ENCODE assay signal across 8 cellular contexts in genomic region chr9:21964925-21965385, GRCh38. TPM values are rescaled to one million over a fixed set of nuclear protein-coding genes. Genes with fewer than 3 reads are reported as not detected.
DNase-seq lines count a peak whose midpoint lies in the region; ATAC-seq, FAIRE-seq and TF ChIP-seq lines count a peak whose summit lies in the region.

No MANE protein-coding gene starts in this region.

- no peak overlapping the region for H2AK9ac ChIP-seq in IMR-90 (replicated peaks; ENCODE audit: low read depth, low read length, poor library complexity)

- H3K36me3 Mint-ChIP-seq in CD4-positive, CD25-positive, alpha-beta regulatory T cell = peaks cover 6% of the 10 kb centered on the region
- peaks cover 10% of the 10 kb centered on the region for H3K36me3 Mint-ChIP-seq in activated naive CD8-positive, alpha-beta T cell treated with anti-CD3 and anti-CD28 coated beads, Interleukin-2, amount 50 U/mL, for 24 hours (ENCODE audit: low read depth)

- peak overlapping the region; percentile 70; the same call in 1 of the 2 replicates for H3K14ac ChIP-seq in IMR-90 (replicated peaks; ENCODE audit: low read depth, low read length)

- no peak for TF ChIP-seq CTCF in IMR-90 (conservative IDR thresholded peaks at IDR 0.05; ENCODE audit: low read depth, low read length)
- no peak for TF ChIP-seq CTCF in kidney (IDR thresholded peaks at IDR 0.05; ENCODE audit: borderline replicate concordance, extremely low read depth, insufficient read depth)

- no peak overlapping the region for H3K18ac ChIP-seq in IMR-90 (ENCODE audit: low read depth, low read length)

- peak overlapping the region in 1 of 3 donors; percentile 41 for H3K27ac Mint-ChIP-seq in CD4-positive, CD25-positive, alpha-beta regulatory T cell
- H3K27ac Mint-ChIP-seq in activated naive CD8-positive, alpha-beta T cell treated with anti-CD3 and anti-CD28 coated beads, Interleukin-2, amount 50 U/mL, for 24 hours = peak overlapping the region; percentile 59

- no peak overlapping the region for H2BK20ac ChIP-seq in IMR-90 (ENCODE audit: low read depth, low read length)

- POLR2A ChIA-PET in IMR-90 (lab: Charles Lee; ENCODE audit: unreplicated experiment) = no interaction called here

- ATAC-seq in CD4-positive, CD25-positive, alpha-beta regulatory T cell (ENCODE audit: low read depth in 2 of 2) = peak; percentile 38 to 57
- peak; percentile 46 for ATAC-seq in GM21423 (IDR thresholded peaks at IDR 0.05; ENCODE audit: unreplicated experiment)
- peak; percentile 36 for ATAC-seq in IMR-90 (ENCODE audit: low read depth)
- ATAC-seq in activated naive CD8-positive, alpha-beta T cell treated with anti-CD3 and anti-CD28 coated beads, Interleukin-2, amount 50 U/mL, for 24 hours = peak; percentile 71

- TF ChIP-seq RAD21 in IMR-90 (IDR thresholded peaks at IDR 0.05; ENCODE audit: low read length) = no peak

- peak overlapping the region; percentile 14 for H3K4ac ChIP-seq in IMR-90 (ENCODE audit: low read depth, low read length)

- H3K4me2 ChIP-seq in IMR-90 (ENCODE audit: low read depth, low read length) = peak overlapping the region; percentile 77

- H3K4me1 Mint-ChIP-seq in CD4-positive, CD25-positive, alpha-beta regulatory T cell = peaks cover 5 to 45% (median 23%) of the 10 kb centered on the region in 4 donors
- peaks cover 28% of the 10 kb centered on the region for H3K4me1 Mint-ChIP-seq in activated naive CD8-positive, alpha-beta T cell treated with anti-CD3 and anti-CD28 coated beads, Interleukin-2, amount 50 U/mL, for 24 hours

- H3K23ac ChIP-seq in IMR-90 (ENCODE audit: low read depth, low read length) = 0 out of 2 replicates have a peak overlapping the region, but pooled peaks have one; percentile 59

- H3K9me3 ChIP-seq in CD4-positive, CD25-positive, alpha-beta regulatory T cell (ENCODE audit: control insufficient read depth in 2 of 2, low read length in 2 of 2) = peaks cover 18 to 35% of the 10 kb centered on the region in 2 experiments
- H3K9me3 ChIP-seq in IMR-90 (ENCODE audit: control insufficient read depth, insufficient read depth, low read length) = peaks cover 6% of the 10 kb centered on the region; the same call in 1 of the 2 replicates
- H3K9me3 ChIP-seq in kidney (ENCODE audit: control insufficient read depth in 1 of 2, low read length in 2 of 2) = peaks cover 0 to 5% of the 10 kb centered on the region in 2 donors

- no peak overlapping the region for H3K56ac ChIP-seq in IMR-90 (ENCODE audit: extremely low read depth, insufficient read depth, low read length)

- peak overlapping the region; percentile 43 to 72; a peak in 3 of 4 replicates for H4K8ac ChIP-seq in IMR-90 (ENCODE audit: low read depth in 2 of 2, low read length in 2 of 2)

- H2BK5ac ChIP-seq in IMR-90 (ENCODE audit: low read depth, low read length, poor library complexity, severe bottlenecking) = no peak overlapping the region

- H3K4me3 Mint-ChIP-seq in CD4-positive, CD25-positive, alpha-beta regulatory T cell = peak overlapping the region; percentile 55 to 81 (median 76)
- H3K4me3 Mint-ChIP-seq in activated naive CD8-positive, alpha-beta T cell treated with anti-CD3 and anti-CD28 coated beads, Interleukin-2, amount 50 U/mL, for 24 hours = peak overlapping the region; percentile 63

- CTCF ChIA-PET in IMR-90 (lab: Yijun Ruan, JAX) = no interaction called here

- H4K5ac ChIP-seq in IMR-90 (ENCODE audit: low read depth, low read length) = peak overlapping the region; percentile 23; the same call in 1 of the 2 replicates

- no peaks in the 10 kb centered on the region for H3K9me1 ChIP-seq in IMR-90 (ENCODE audit: insufficient read depth, low read length)

- WGBS in IMR-90 (ENCODE audit: extremely low coverage in 2 of 2, insufficient read length in 1 of 2), 2 experiments = 13% methylated on average over 11 of the region's 29 CpGs; no CpG with 5 or more reads in 1 of the 2 experiments

- no peak overlapping the region for H2BK15ac ChIP-seq in IMR-90 (ENCODE audit: low read depth, low read length)

- intact Hi-C loops in IMR-90 (cut with micrococcal nuclease) (loop anchor here (1.0 to 5.0 kb wide), 2 partner anchors 133 to 151 kb away; no protein-coding TSS in a partner anchor), kidney (cut with DNase I) (no loop called here)

- no peaks in the 10 kb centered on the region for H3K36me3 ChIP-seq in CD4-positive, CD25-positive, alpha-beta regulatory T cell (ENCODE audit: control insufficient read depth, insufficient read depth, low read length)
- H3K36me3 ChIP-seq in IMR-90 (ENCODE audit: control insufficient read depth, insufficient read depth, low read length) = peaks cover 5% of the 10 kb centered on the region; the same call in 1 of the 2 replicates
- no peaks in the 10 kb centered on the region for H3K36me3 ChIP-seq in kidney (ENCODE audit: control insufficient read depth in 1 of 2, insufficient read depth in 2 of 2, low read length in 2 of 2)

- DNase-seq in CD4-positive, CD25-positive, alpha-beta regulatory T cell = peak; percentile 60 to 87 (median 62)
- DNase-seq in IMR-90 = no peak
- peak; percentile 64 for DNase-seq in activated naive CD8-positive, alpha-beta T cell treated with anti-CD3 and anti-CD28 coated beads, Interleukin-2, amount 50 U/mL, for 24 hours
- peak; percentile 74 for DNase-seq in kidney
- DNase-seq in stimulated activated CD4-positive, alpha-beta T cell treated with anti-CD3 and anti-CD28 coated beads, TNF-alpha, amount 100 ng/mL, for 48 hours (ENCODE audit: low read depth in 3 of 3) = peak; percentile 20 to 37 (median 21)
- no peak for DNase-seq in DMS79 treated with DMSO at 0.1 percent for 48 hours (lab: John Stamatoyannopoulos, UW)
- DNase-seq in dedifferentiated amniotic fluid mesenchymal stem cell (ENCODE audit: extremely low spot score) = no peak

- H4K20me1 ChIP-seq in IMR-90 (ENCODE audit: insufficient read depth, low read length) = no peaks in the 10 kb centered on the region

- H3K4me3 ChIP-seq in CD4-positive, CD25-positive, alpha-beta regulatory T cell (ENCODE audit: low read depth, low read length) = peak overlapping the region; percentile 57
- H3K4me3 ChIP-seq in IMR-90 (ENCODE audit: insufficient read depth, low read depth, low read length) = peak overlapping the region; percentile 21
- peak overlapping the region; percentile 10 to 24 for H3K4me3 ChIP-seq in kidney (ENCODE audit: low read length in 2 of 2)

- no peak overlapping the region; the same call in 1 of the 2 replicates for H2BK120ac ChIP-seq in IMR-90 (ENCODE audit: low read depth, low read length)

- peak overlapping the region; percentile 91 for H2AFZ ChIP-seq in IMR-90 (replicated peaks; ENCODE audit: low read length, poor library complexity)

- no peak overlapping the region for H3K27ac ChIP-seq in CD4-positive, CD25-positive, alpha-beta regulatory T cell (ENCODE audit: insufficient read depth, low read length, poor library complexity, severe bottlenecking)
- H3K27ac ChIP-seq in IMR-90 (ENCODE audit: insufficient read depth, low read length) (no peak overlapping the region), kidney (ENCODE audit: low read depth in 2 of 2, low read length in 2 of 2) (no peak overlapping the region)

- dilution Hi-C loops in IMR-90 (cut with HindIII; ENCODE audit: low sequenced_read_pairs, unreplicated experiment) = no loop called here

- H3K9ac ChIP-seq in IMR-90 (ENCODE audit: low read depth, low read length) (0 out of 2 replicates have a peak overlapping the region, but pooled peaks have one; percentile 41), kidney (ENCODE audit: low read length in 2 of 2) (no peak overlapping the region)

- H3K27me3 Mint-ChIP-seq in CD4-positive, CD25-positive, alpha-beta regulatory T cell = peaks cover 93% of the 10 kb centered on the region
- peaks cover 93% of the 10 kb centered on the region for H3K27me3 Mint-ChIP-seq in activated naive CD8-positive, alpha-beta T cell treated with anti-CD3 and anti-CD28 coated beads, Interleukin-2, amount 50 U/mL, for 24 hours

- BruUV-seq in IMR-90 (replicated peaks; lab: Mats Ljungman, UMichigan) = no TSS peak

- H3K27me3 ChIP-seq in CD4-positive, CD25-positive, alpha-beta regulatory T cell (ENCODE audit: control insufficient read depth, insufficient read depth, low read length) = peaks cover 69% of the 10 kb centered on the region
- peaks cover 31% of the 10 kb centered on the region for H3K27me3 ChIP-seq in IMR-90 (ENCODE audit: control insufficient read depth, insufficient read depth, low read length)

- H2AK5ac ChIP-seq in IMR-90 (ENCODE audit: low read depth, low read length) = no peak overlapping the region

- no peak for TF ChIP-seq POLR2A in IMR-90 (IDR thresholded peaks at IDR 0.05; ENCODE audit: low read depth, low read length)

- in situ Hi-C loops in IMR-90 (cut with MboI; ENCODE audit: low sequenced_read_pairs) = loop anchor here (10.0 kb wide), 1 partner anchor 150 kb away; no protein-coding TSS in a partner anchor

- peaks cover 24% of the 10 kb centered on the region for H3K4me1 ChIP-seq in CD4-positive, CD25-positive, alpha-beta regulatory T cell (ENCODE audit: control insufficient read depth, insufficient read depth, low read length, poor library complexity, severe bottlenecking)
- H3K4me1 ChIP-seq in IMR-90 (ENCODE audit: control insufficient read depth, insufficient read depth, low read length) (peaks cover 4% of the 10 kb centered on the region), kidney (ENCODE audit: control insufficient read depth in 1 of 2, insufficient read depth in 1 of 2, low read depth in 1 of 2, low read length in 2 of 2) (peaks cover 5 to 8% of the 10 kb centered on the region in 2 donors)

- FAIRE-seq in kidney (lab: Jason Lieb, UNC) = no peak

- H4K91ac ChIP-seq in IMR-90 (ENCODE audit: insufficient read depth, low read depth, low read length) = no peak overlapping the region

- H3K79me1 ChIP-seq in IMR-90 (ENCODE audit: low read depth in 1 of 2, low read length in 2 of 2) = no peaks in the 10 kb centered on the region

- peaks cover 0 to 21% (median 9%) of the 10 kb centered on the region in 7 donors for H3K9me3 Mint-ChIP-seq in CD4-positive, CD25-positive, alpha-beta regulatory T cell
- H3K9me3 Mint-ChIP-seq in activated naive CD8-positive, alpha-beta T cell treated with anti-CD3 and anti-CD28 coated beads, Interleukin-2, amount 50 U/mL, for 24 hours = peaks cover 20% of the 10 kb centered on the region

RNA-seq across cellular contexts. Expression of gene CDKN2A, which starts 29.2 kb away (rescaled TPM):
- 16.5 TPM for total RNA-seq in CD4-positive, CD25-positive, alpha-beta regulatory T cell
- polyA plus RNA-seq in CD4-positive, CD25-positive, alpha-beta regulatory T cell = 10 to 100 TPM in 3 of 4 donors, 1 to 10 TPM in 1; 9.6 to 22.5 (median 17.9) TPM
- total RNA-seq in IMR-90 (2012; rRNA removed) = 11.3 and 17.5 TPM in 2 replicates
- polyA plus RNA-seq in IMR-90 (2012; rRNA removed) = 75.3 and 143 TPM in 2 replicates
- polyA plus RNA-seq in IMR-90 (2012; cell fraction: cytosol; rRNA removed) = 94.9 and 145 TPM in 2 replicates
- polyA plus RNA-seq in IMR-90 (2012; cell fraction: nucleus; rRNA removed; ENCODE audit: low replicate concordance) = 55.5 and 101 TPM in 2 replicates
- 4.1 TPM for total RNA-seq in kidney
- not detected for polyA plus RNA-seq in kidney (ENCODE audit: insufficient read depth, low read depth, low replicate concordance)

RNA-seq across cellular contexts. Expression of gene CDKN2B-AS1, which starts 29.6 kb away (rescaled TPM):
- total RNA-seq in CD4-positive, CD25-positive, alpha-beta regulatory T cell = 0.99 TPM
- polyA plus RNA-seq in CD4-positive, CD25-positive, alpha-beta regulatory T cell = 1 to 10 TPM in 1 of 4 donors, under 1 TPM in 1, not detected in 2; 0.36 to 1.1 TPM
- total RNA-seq in IMR-90 (2012; rRNA removed) (1.1 and 1.7 TPM in 2 replicates), kidney (0.82 TPM)
- polyA plus RNA-seq in IMR-90 (2012; rRNA removed) (0.70 and 1.0 TPM in 2 replicates), kidney (ENCODE audit: insufficient read depth, low read depth, low replicate concordance) (not detected)
- polyA plus RNA-seq in IMR-90 (2012; cell fraction: cytosol; rRNA removed) = 0.12 and 0.25 TPM in 2 replicates
- 0.82 and 7.2 TPM in 2 replicates for polyA plus RNA-seq in IMR-90 (2012; cell fraction: nucleus; rRNA removed; ENCODE audit: low replicate concordance)

RNA-seq across cellular contexts. Expression of gene CDKN2B, which starts 44.1 kb away (rescaled TPM):
- total RNA-seq in CD4-positive, CD25-positive, alpha-beta regulatory T cell = 1.4 TPM
- 1 to 10 TPM in 1 of 4 donors, under 1 TPM in 3; 0.15 to 1.3 (median 0.29) TPM for polyA plus RNA-seq in CD4-positive, CD25-positive, alpha-beta regulatory T cell
- total RNA-seq in IMR-90 (2012; rRNA removed) (3.6 and 5.6 TPM in 2 replicates), kidney (1.8 TPM)
- polyA plus RNA-seq in IMR-90 (2012; rRNA removed) (7.3 and 8.2 TPM in 2 replicates), kidney (ENCODE audit: insufficient read depth, low read depth, low replicate concordance) (0.30 TPM)
- 4.0 and 5.4 TPM in 2 replicates for polyA plus RNA-seq in IMR-90 (2012; cell fraction: cytosol; rRNA removed)
- polyA plus RNA-seq in IMR-90 (2012; cell fraction: nucleus; rRNA removed; ENCODE audit: low replicate concordance) = 20.4 and 30.8 TPM in 2 replicates

Comparison
In these comparisons a context has a peak if more than half of its experiments do, and no peak if none do; other contexts are left out.
1. DNase-seq: peak in CD4-positive, CD25-positive, alpha-beta regulatory T cell (3 of 3), activated naive CD8-positive, alpha-beta T cell treated with anti-CD3 and anti-CD28 coated beads, Interleukin-2, amount 50 U/mL, for 24 hours (single experiment), kidney (single experiment) and stimulated activated CD4-positive, alpha-beta T cell treated with anti-CD3 and anti-CD28 coated beads, TNF-alpha, amount 100 ng/mL, for 48 hours (3 of 3); none in IMR-90 (single experiment), DMS79 treated with DMSO at 0.1 percent for 48 hours (single experiment) and dedifferentiated amniotic fluid mesenchymal stem cell (single experiment).
2. Peak in every context shown above with its lines, with median percentiles within 50 percentile points of each other: ATAC-seq and H3K4me3 ChIP-seq.